In genomic region chr15:84653910-84654688, GRCh38 we compare ENCODE assay signal across 8 cellular contexts.
A peak's percentile ranks its signal among the peaks of the same experiment; 100 is the strongest.
DNase-seq lines count a peak whose midpoint lies in the region; ATAC-seq and TF ChIP-seq lines count a peak whose summit lies in the region.

Gene WDR73 (minus strand): TSS chr15:84654283. CDS start chr15:84654274, 9 bp downstream.

- peak within 1 kb of the TSS; percentile 99 for H3K4me3 ChIP-seq in AG10803 (ENCODE audit: low read length)

- no peak for TF ChIP-seq CTCF in AG10803 (conservative IDR thresholded peaks at IDR 0.05; ENCODE audit: low read length)

- ATAC-seq in GM19043 (IDR thresholded peaks at IDR 0.05; ENCODE audit: low read depth, unreplicated experiment), result peak; percentile 82
- peak; percentile 71 for ATAC-seq in HG03378 (IDR thresholded peaks at IDR 0.05; ENCODE audit: unreplicated experiment)

- peak; percentile 91 for DNase-seq in AG10803 (ENCODE audit: low read depth)
- DNase-seq in NCI-H524 (lab: John Stamatoyannopoulos, UW), result peak; percentile 83 to 95
- peak; percentile 95 to 98 for DNase-seq in activated CD4-positive, alpha-beta T cell treated with anti-CD3 and anti-CD28 coated beads for 4 hours
- peak; percentile 79 for DNase-seq in kidney glomerular epithelial cell (lab: John Stamatoyannopoulos, UW)
- peak; percentile 92 to 97 for DNase-seq in stimulated activated CD4-positive, alpha-beta T cell treated with anti-CD3 and anti-CD28 coated beads, Interleukin-1b, Interleukin-23, amount 100 ng/mL, for 1 hour (ENCODE audit: low read depth in 2 of 2)

- H3K27ac ChIP-seq in cingulate gyrus (ENCODE audit: low read depth, low read length), result peak within 1 kb of the TSS; percentile 91

Comparison
In these comparisons a context has a peak if more than half of its experiments do, and no peak if none do; other contexts are left out.
1. Peak in every context shown above with its lines: DNase-seq, ATAC-seq, H3K4me3 ChIP-seq and H3K27ac ChIP-seq.